22 cellular contexts compared by ENCODE assay signal in the genomic region with DNA sequence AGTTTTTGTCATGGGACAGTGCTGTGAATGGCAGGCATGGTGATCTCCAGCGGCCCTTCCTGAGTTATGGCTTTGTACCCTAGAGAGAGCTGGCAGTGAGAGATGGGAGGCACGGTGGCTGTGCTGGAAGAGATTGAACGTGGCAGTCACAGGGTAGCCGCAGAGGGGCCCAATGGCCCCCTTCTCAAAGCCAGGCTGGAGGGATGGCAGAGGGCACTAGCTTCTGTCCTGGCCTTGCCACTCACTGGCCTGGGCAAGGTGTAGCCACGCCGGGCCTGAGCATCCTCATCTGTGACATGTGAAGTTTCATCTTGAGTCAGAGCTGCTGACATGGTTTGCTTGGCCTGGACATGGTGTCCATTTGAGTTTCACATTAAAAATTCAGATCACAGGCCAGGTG. TPM values are rescaled to one million over a fixed set of nuclear protein-coding genes. Genes with fewer than 3 reads are reported as not detected.
"Had no signal": no experiment of that assay in that cellular context is flagged by ENCODE, and none has a peak within 500 bp of the region (broad histone marks: within the 10 kb centered on the region; RNA-seq: fewer than 3 reads in every experiment).

No MANE protein-coding gene starts in this region.

- ATAC-seq: heart left ventricle; left colon; stimulated activated effector memory CD8-positive, alpha-beta T cell treated with anti-CD3 and anti-CD28 coated beads, Interleukin-12 subunit alpha, Interleukin-12 subunit beta, amount 100 ng/mL, for 72 hours had no signal

- H3K27me3 ChIP-seq: dorsolateral prefrontal cortex, heart left ventricle, testis, tibial nerve, upper lobe of right lung, vagina had no signal

- H3K27ac ChIP-seq: dorsolateral prefrontal cortex, heart left ventricle, parathyroid adenoma, testis, tibial nerve, upper lobe of right lung, vagina had no signal

- H3K4me3 ChIP-seq: dorsolateral prefrontal cortex, heart left ventricle, psoas muscle, smooth muscle cell, testis, tibial nerve, upper lobe of right lung, vagina had no signal

- DNase-seq: cortex of kidney; dorsolateral prefrontal cortex; effector CD8-positive, alpha-beta T cell; foreskin melanocyte; heart left ventricle; hippocampal formation; left colon; mesendoderm; naive B cell; occipital lobe; psoas muscle; retina; stimulated activated CD4-positive, alpha-beta T cell treated with anti-CD3 and anti-CD28 coated beads, Interleukin-4, amount 100 ng/mL, for 1 hour; stimulated activated CD8-positive, alpha-beta memory T cell treated with anti-CD3 and anti-CD28 coated beads, Interleukin-4, amount 100 ng/mL, for 48 hours; stimulated activated naive CD8-positive, alpha-beta T cell treated with anti-CD3 and anti-CD28 coated beads, Interleukin-15, amount 100 ng/mL, for 72 hours; testis; upper lobe of right lung had no signal

- H3K9me3 ChIP-seq: heart left ventricle, psoas muscle, testis, tibial nerve, upper lobe of right lung, vagina had no signal

- H3K4me1 ChIP-seq: parathyroid adenoma had no signal

RNA-seq across cellular contexts. Expression of gene ATP2A1, which starts 3.9 kb away (rescaled TPM):
- total RNA-seq: vagina had no signal
